ENCODE assay signal across 17 cellular contexts in genomic region chr3:9146367-9147071, GRCh38.
DNase-seq lines count a peak whose midpoint lies in the region; ATAC-seq and TF ChIP-seq lines count a peak whose summit lies in the region.
"Had no signal": no experiment of that assay in that cellular context is flagged by ENCODE, and none has a peak within 500 bp of the region (broad histone marks: within the 10 kb centered on the region; RNA-seq: fewer than 3 reads in every experiment).

No MANE protein-coding gene starts in this region.

- H3K79me1 ChIP-seq in mesenchymal stem cell (replicated peaks; ENCODE audit: low read length, poor library complexity, severe bottlenecking): no peaks in the 10 kb centered on the region

- H3K27ac ChIP-seq in mesenchymal stem cell (ENCODE audit: low read length, poor library complexity, severe bottlenecking) (no peak overlapping the region), A673 (ENCODE audit: low read depth, low read length, poor library complexity, severe bottlenecking) (no peak overlapping the region)

- DNase-seq in mesenchymal stem cell (no peak), A673 (ENCODE audit: low spot score) (no peak), NCI-H1092 treated with DMSO at 0.1 percent for 48 hours (lab: John Stamatoyannopoulos, UW) (no peak), NCI-H774 (lab: John Stamatoyannopoulos, UW) (no peak)
- DNase-seq: activated T-cell treated with anti-CD3 and anti-CD28 coated beads, Interleukin-2, amount 50 U/mL, for 1 hour; amniotic stem cell; cortex of kidney; hypothalamus; left ventricle myocardium superior; NCI-H2081 treated with DMSO at 0.1 percent for 48 hours; substantia nigra had no signal

- no peak overlapping the region for H3K4ac ChIP-seq in mesenchymal stem cell (ENCODE audit: low read depth in 1 of 2, low read length in 2 of 2)

- no peak overlapping the region for H2BK5ac ChIP-seq in mesenchymal stem cell (ENCODE audit: low read depth, low read length, poor library complexity, severe bottlenecking)

- no peak overlapping the region for H2BK12ac ChIP-seq in mesenchymal stem cell (ENCODE audit: low read length in 2 of 2)

- CTCF ChIA-PET in A673 (lab: Charles Lee): no interaction called here

- H3K14ac ChIP-seq in mesenchymal stem cell (ENCODE audit: low read length in 2 of 2): no peak overlapping the region

- H4K91ac ChIP-seq in mesenchymal stem cell (ENCODE audit: low read length): no peak overlapping the region

- POLR2A ChIA-PET in A673 (lab: Charles Lee; ENCODE audit: low non-redundant PET): no interaction called here

- H2BK120ac ChIP-seq in mesenchymal stem cell (ENCODE audit: low read depth, low read length): no peak overlapping the region

- peak overlapping the region; percentile 5 for H2AK5ac ChIP-seq in mesenchymal stem cell (ENCODE audit: low read length, severe bottlenecking)

- no peak overlapping the region for H2AFZ ChIP-seq in mesenchymal stem cell (ENCODE audit: low read depth, low read length)
- H2AFZ ChIP-seq: GM23338 had no signal

- H3K4me2 ChIP-seq in mesenchymal stem cell (ENCODE audit: low read length, poor library complexity, severe bottlenecking): no peak overlapping the region
- H3K4me2 ChIP-seq: GM23338 had no signal

- intact Hi-C loops in A673 (cut with micrococcal nuclease; ENCODE audit: unreplicated experiment): no loop called here

- H3K4me3 ChIP-seq in mesenchymal stem cell (ENCODE audit: insufficient read depth in 1 of 2, low read depth in 1 of 2, low read length in 2 of 2) (no peak overlapping the region), A673 (ENCODE audit: low read depth, low read length, poor library complexity, severe bottlenecking) (no peak overlapping the region)
- H3K4me3 ChIP-seq: GM23338 had no signal

- no peaks in the 10 kb centered on the region for H3K36me3 ChIP-seq in mesenchymal stem cell (ENCODE audit: control insufficient read depth in 1 of 2, insufficient read depth in 2 of 2, low read depth in 1 of 2, low read length in 2 of 2)
- H3K36me3 ChIP-seq in A673 (ENCODE audit: insufficient read depth, low read length, poor library complexity, severe bottlenecking): no peaks in the 10 kb centered on the region

- H2BK15ac ChIP-seq in mesenchymal stem cell (ENCODE audit: low read depth, poor library complexity, severe bottlenecking): no peak overlapping the region

- no peak overlapping the region for H3K18ac ChIP-seq in mesenchymal stem cell (ENCODE audit: low read depth in 1 of 2, low read length in 2 of 2)

- no peak overlapping the region for H4K8ac ChIP-seq in mesenchymal stem cell (ENCODE audit: low read length)

- ATAC-seq in GM18511 (IDR thresholded peaks at IDR 0.05; ENCODE audit: unreplicated experiment) (peak; percentile 71), GM21423 (IDR thresholded peaks at IDR 0.05; ENCODE audit: unreplicated experiment) (peak; percentile 71), HG03378 (IDR thresholded peaks at IDR 0.05; ENCODE audit: unreplicated experiment) (peak; percentile 54), GM19324 (IDR thresholded peaks at IDR 0.05; ENCODE audit: low FRiP score, unreplicated experiment) (no peak)
- ATAC-seq: GM23338, left ventricle myocardium superior, WTC11 had no signal

- BruUV-seq in A673 (replicated peaks; lab: Mats Ljungman, UMichigan): no TSS peak

- H3K27me3 ChIP-seq in mesenchymal stem cell (ENCODE audit: control insufficient read depth in 1 of 2, insufficient read depth in 1 of 2, low read length in 2 of 2) (no peaks in the 10 kb centered on the region), A673 (replicated peaks; ENCODE audit: insufficient read depth, low read depth, low read length, poor library complexity) (no peaks in the 10 kb centered on the region)

- no peak overlapping the region for H3K9ac ChIP-seq in mesenchymal stem cell (ENCODE audit: low read length)

- no peak overlapping the region for H3K23ac ChIP-seq in mesenchymal stem cell (ENCODE audit: low read length in 2 of 2)

- no peak for TF ChIP-seq CTCF in A673 (conservative IDR thresholded peaks at IDR 0.05; ENCODE audit: low read depth, low read length)

- H3K9me3 ChIP-seq in mesenchymal stem cell (ENCODE audit: control insufficient read depth, low read length) (no peaks in the 10 kb centered on the region), A673 (ENCODE audit: low read depth, low read length, poor library complexity, severe bottlenecking) (peaks cover 8% of the 10 kb centered on the region)

- peaks cover 14% of the 10 kb centered on the region for H3K4me1 ChIP-seq in mesenchymal stem cell (ENCODE audit: control insufficient read depth, insufficient read depth, low read depth, low read length)
- no peaks in the 10 kb centered on the region for H3K4me1 ChIP-seq in A673 (ENCODE audit: insufficient read depth, low read length, poor library complexity, severe bottlenecking)

- 87% methylated on average over 9 of the region's 11 CpGs for WGBS in mesenchymal stem cell
